In the genomic region with DNA sequence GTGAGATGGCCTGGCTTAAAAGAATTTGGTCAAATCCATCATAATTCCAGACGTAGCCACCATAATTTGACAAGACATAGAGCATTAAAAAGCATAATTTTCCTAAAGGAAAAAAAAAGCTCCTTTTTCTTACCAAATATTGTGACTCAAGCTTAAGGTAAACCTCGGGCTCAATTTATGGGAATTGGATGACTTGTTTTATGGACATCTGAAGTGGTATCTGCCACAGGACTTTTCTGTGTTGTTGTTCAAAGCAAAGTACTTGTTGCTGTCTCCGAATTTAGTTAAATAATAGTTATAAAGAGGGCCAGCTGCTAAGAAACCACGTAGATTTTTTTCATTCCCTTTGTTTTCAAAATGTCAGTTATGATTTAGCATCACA, we compare ENCODE assay signal across 8 cellular contexts. TPM values are rescaled to one million over a fixed set of nuclear protein-coding genes. Genes with fewer than 3 reads are reported as not detected.
DNase-seq lines count a peak whose midpoint lies in the region; ATAC-seq and TF ChIP-seq lines count a peak whose summit lies in the region.

No MANE protein-coding gene starts in this region.

- no peak for TF ChIP-seq CTCF in OCI-LY7 (conservative IDR thresholded peaks at IDR 0.05; ENCODE audit: low read length)

- CTCF ChIA-PET in OCI-LY7 (lab: Charles Lee; ENCODE audit: unreplicated experiment) = no interaction called here

- no peak overlapping the region for H2BK120ac ChIP-seq in trophoblast cell (ENCODE audit: insufficient read depth, low read length, poor library complexity)

- peak overlapping the region; percentile 94 for H3K4me3 ChIP-seq in OCI-LY7 (ENCODE audit: low read depth, low read length, poor library complexity, severe bottlenecking)
- H3K4me3 ChIP-seq in trophoblast cell (ENCODE audit: low read depth, low read length) = peak overlapping the region; percentile 98

- H3K79me2 ChIP-seq in OCI-LY7 (ENCODE audit: insufficient read depth, low read depth, low read length) = peaks cover 51% of the 10 kb centered on the region
- H3K79me2 ChIP-seq in trophoblast cell (ENCODE audit: control insufficient read depth, insufficient read depth, low read length, poor library complexity) = peaks cover 37% of the 10 kb centered on the region

- DNase-seq in EH (ENCODE audit: low read depth) = peak; percentile 17
- no peak for DNase-seq in OCI-LY7 (ENCODE audit: low spot score)
- no peak for DNase-seq in epithelial cell of prostate (ENCODE audit: low read depth, low spot score)
- DNase-seq in trophoblast cell = peak in 1 of 2 donors; percentile 17
- no peak for DNase-seq in kidney tubule cell (ENCODE audit: low spot score)
- DNase-seq in NCI-H1694 (lab: John Stamatoyannopoulos, UW) = no peak
- DNase-seq in stimulated activated naive CD4-positive, alpha-beta T cell (lab: John Stamatoyannopoulos, UW) = no peak

- ATAC-seq in activated CD4-positive, CD25-positive, alpha-beta regulatory T cell treated with anti-CD3 and anti-CD28 coated beads, Interleukin-2, amount 50 U/mL, for 24 hours = no peak

- intact Hi-C loops in OCI-LY7 (cut with micrococcal nuclease; ENCODE audit: unreplicated experiment) = loop anchor here (2.0 kb wide), 2 partner anchors 30 to 212 kb away; no protein-coding TSS in a partner anchor

- no peak overlapping the region for H4K8ac ChIP-seq in trophoblast cell (ENCODE audit: low read depth, low read length)

- H2BK5ac ChIP-seq in trophoblast cell (ENCODE audit: low read depth, low read length, poor library complexity) = no peak overlapping the region

- H3K36me3 ChIP-seq in OCI-LY7 (ENCODE audit: insufficient read depth, low read length) = peaks cover 7% of the 10 kb centered on the region; the same call in 1 of the 2 replicates
- H3K36me3 ChIP-seq in trophoblast cell (ENCODE audit: control insufficient read depth in 1 of 2, insufficient read depth in 2 of 2, low read length in 2 of 2) = no peaks in the 10 kb centered on the region

- no peak overlapping the region for H3K18ac ChIP-seq in trophoblast cell (ENCODE audit: low read length)

- peak overlapping the region; percentile 100 for H3K4ac ChIP-seq in trophoblast cell (ENCODE audit: low read depth, low read length)

- no peak overlapping the region for H2BK12ac ChIP-seq in trophoblast cell (ENCODE audit: low read length)

- WGBS in trophoblast cell (ENCODE audit: extremely low coverage, insufficient coverage, insufficient read length) = no CpG with 5 or more reads among the region's 4 CpGs

- H4K91ac ChIP-seq in trophoblast cell (ENCODE audit: low read depth, low read length) = no peak overlapping the region

- H2AK5ac ChIP-seq in trophoblast cell (ENCODE audit: low read length) = no peak overlapping the region

- H4K20me1 ChIP-seq in OCI-LY7 (ENCODE audit: insufficient read depth, low read length) = peaks cover 29% of the 10 kb centered on the region; the same call in 1 of the 2 replicates

- no peak overlapping the region for H4K12ac ChIP-seq in trophoblast cell (ENCODE audit: low read depth, low read length)

- H3K4me2 ChIP-seq in OCI-LY7 (ENCODE audit: low read length) (peak overlapping the region; percentile 93), trophoblast cell (ENCODE audit: low read length) (peak overlapping the region; percentile 60)

- no peak overlapping the region for H3K23ac ChIP-seq in trophoblast cell (ENCODE audit: low read length)

- POLR2A ChIA-PET in OCI-LY7 (lab: Charles Lee) = interaction anchor here (1.0 to 2.2 kb wide), 4 partner anchors 10 to 32 kb away, joined by 4 to 7 read pairs (median 4); no protein-coding TSS in a partner anchor

- no peak overlapping the region for H3K14ac ChIP-seq in trophoblast cell (ENCODE audit: low read length)

- no peaks in the 10 kb centered on the region for H3K9me2 ChIP-seq in OCI-LY7 (ENCODE audit: insufficient read depth, low read length)

- H3K4me1 ChIP-seq in OCI-LY7 (ENCODE audit: insufficient read depth, low read length, poor library complexity, severe bottlenecking) (peaks cover 68% of the 10 kb centered on the region), trophoblast cell (ENCODE audit: control insufficient read depth in 1 of 2, insufficient read depth in 2 of 2, low read length in 2 of 2) (peaks cover 9 to 27% of the 10 kb centered on the region in 2 experiments)

- TSS peak; percentile 40 for BruUV-seq in OCI-LY7 (replicated peaks; lab: Mats Ljungman, UMichigan)

- peak overlapping the region; percentile 99 for H3K9ac ChIP-seq in trophoblast cell (ENCODE audit: low read length)

- H3K27me3 ChIP-seq in trophoblast cell (ENCODE audit: insufficient read depth, low read length) = no peaks in the 10 kb centered on the region

- H2AFZ ChIP-seq in OCI-LY7 (ENCODE audit: low read length) = peak overlapping the region; percentile 53; the same call in 1 of the 2 replicates
- H2AFZ ChIP-seq in trophoblast cell (ENCODE audit: insufficient read depth, low read length, poor library complexity) = no peak overlapping the region

- H3K9me3 ChIP-seq in OCI-LY7 (ENCODE audit: low read length) (no peaks in the 10 kb centered on the region), trophoblast cell (ENCODE audit: insufficient read depth, low read depth, low read length) (peaks cover 1% of the 10 kb centered on the region)

- H3K27ac ChIP-seq in OCI-LY7 (ENCODE audit: low read depth, low read length, poor library complexity, severe bottlenecking) (peak overlapping the region; percentile 45), epithelial cell of prostate (peak overlapping the region; percentile 72), trophoblast cell (ENCODE audit: low read depth, low read length) (peak overlapping the region; percentile 85)

- H3K79me1 ChIP-seq in trophoblast cell (ENCODE audit: low read length) = peaks cover 38% of the 10 kb centered on the region

RNA-seq across cellular contexts. Expression of a gene that starts 1.1 kb away (rescaled TPM):
- 36.2 and 48.9 TPM in 2 replicates for total RNA-seq in OCI-LY7 (2014; rRNA removed; shearing (Covaris generic))
- total RNA-seq in OCI-LY7 (2022) = 54.8 and 61.9 TPM in 2 replicates
- polyA plus RNA-seq in trophoblast cell (2013) = 335 and 346 TPM in 2 replicates
